ENCODE assay signal across 14 cellular contexts in genomic region chr1:98389809-98390208, GRCh38.
A peak's percentile ranks its signal among the peaks of the same experiment; 100 is the strongest.
DNase-seq lines count a peak whose midpoint lies in the region; ATAC-seq and TF ChIP-seq lines count a peak whose summit lies in the region.
"Had no signal": no experiment of that assay in that cellular context is flagged by ENCODE, and none has a peak within 500 bp of the region (broad histone marks: within the 10 kb centered on the region; RNA-seq: fewer than 3 reads in every experiment).

No MANE protein-coding gene starts in this region.

- no peaks in the 10 kb centered on the region for H3K9me3 Mint-ChIP-seq in HFFc6

- H3K36me3 ChIP-seq in ACC112 (ENCODE audit: insufficient read depth, low read length): no peaks in the 10 kb centered on the region
- no peaks in the 10 kb centered on the region for H3K36me3 ChIP-seq in aorta (ENCODE audit: control insufficient read depth in 1 of 2, insufficient read depth in 2 of 2, low read length in 1 of 2)

- H3K4me1 ChIP-seq in ACC112 (ENCODE audit: control insufficient read depth, insufficient read depth, low read length, unreplicated experiment) (peaks cover 35% of the 10 kb centered on the region), foreskin keratinocyte (peaks cover 36% of the 10 kb centered on the region), aorta (ENCODE audit: control insufficient read depth in 1 of 2, insufficient read depth in 2 of 2, low read length in 2 of 2) (no peaks in the 10 kb centered on the region)

- peak overlapping the region; percentile 16 for H2AFZ ChIP-seq in ACC112 (ENCODE audit: low read length, unreplicated experiment)

- no peak overlapping the region for H3K4me3 Mint-ChIP-seq in HFFc6
- H3K4me3 Mint-ChIP-seq: activated CD4-positive, alpha-beta memory T cell treated with anti-CD3 and anti-CD28 coated beads, Interleukin-2, amount 10 ng/mL, durations not matched to agents 7 days and 5 days had no signal

- no peaks in the 10 kb centered on the region for H3K79me2 ChIP-seq in ACC112 (ENCODE audit: control insufficient read depth, insufficient read depth, low read length, unreplicated experiment)

- no peaks in the 10 kb centered on the region for H3K36me3 Mint-ChIP-seq in HFFc6 (ENCODE audit: low read depth)

- DNase-seq in HFFc6 (peak; percentile 83), astrocyte of the spinal cord (ENCODE audit: low read depth, low spot score) (peak; percentile 87), foreskin keratinocyte (peak; percentile 38 to 67), aorta (no peak), GM19238 (ENCODE audit: insufficient read length, low spot score) (no peak), NCI-H1092 treated with DMSO at 0.1 percent for 48 hours (lab: John Stamatoyannopoulos, UW) (no peak)
- DNase-seq: activated CD4-positive, alpha-beta memory T cell treated with anti-CD3 and anti-CD28 coated beads, Interleukin-2, amount 10 ng/mL, durations not matched to agents 7 days and 5 days; activated effector memory CD4-positive, alpha-beta T cell treated with anti-CD3 and anti-CD28 coated beads, Interleukin-2, amount 50 U/mL, for 16 hours; caudate nucleus; NCI-H1436; NCI-H526 treated with DMSO at 0.1 percent for 48 hours had no signal

- ATAC-seq in foreskin keratinocyte (peak; percentile 61), HG03025 (IDR thresholded peaks at IDR 0.05; ENCODE audit: low FRiP score, unreplicated experiment) (no peak), aorta (ENCODE audit: low FRiP score) (no peak)
- ATAC-seq: A549 had no signal

- H3K27me3 ChIP-seq in ACC112 (ENCODE audit: insufficient read depth, low read length): no peaks in the 10 kb centered on the region
- H3K27me3 ChIP-seq in foreskin keratinocyte: no peaks in the 10 kb centered on the region
- H3K27me3 ChIP-seq in aorta (ENCODE audit: control insufficient read depth in 1 of 2, insufficient read depth in 2 of 2, low read length in 1 of 2): no peaks in the 10 kb centered on the region

- H3K4me3 ChIP-seq in ACC112 (ENCODE audit: low read depth, low read length) (no peak overlapping the region), astrocyte of the spinal cord (ENCODE audit: low read depth, low read length) (no peak overlapping the region), aorta (ENCODE audit: low read length in 2 of 2) (no peak overlapping the region)
- H3K4me3 ChIP-seq: A549 had no signal

- peaks cover 51% of the 10 kb centered on the region for H3K4me1 Mint-ChIP-seq in HFFc6 (ENCODE audit: low read depth)

- intact Hi-C loops in aorta (cut with DNase I): no loop called here

- H3K27ac ChIP-seq in ACC112 (ENCODE audit: low read depth, low read length) (peak overlapping the region; percentile 31), foreskin keratinocyte (no peak overlapping the region), aorta (ENCODE audit: low read depth in 1 of 2, low read length in 2 of 2) (no peak overlapping the region)
- H3K27ac ChIP-seq: A549 had no signal

- no peaks in the 10 kb centered on the region for H3K27me3 Mint-ChIP-seq in HFFc6 (ENCODE audit: insufficient read depth)
- H3K27me3 Mint-ChIP-seq: activated CD4-positive, alpha-beta memory T cell treated with anti-CD3 and anti-CD28 coated beads, Interleukin-2, amount 10 ng/mL, durations not matched to agents 7 days and 5 days had no signal

- H3K27ac Mint-ChIP-seq in HFFc6: peak overlapping the region; percentile 77
- H3K27ac Mint-ChIP-seq: activated CD4-positive, alpha-beta memory T cell treated with anti-CD3 and anti-CD28 coated beads, Interleukin-2, amount 10 ng/mL, durations not matched to agents 7 days and 5 days had no signal

- in situ Hi-C loops in astrocyte of the spinal cord (cut with HindIII; ENCODE audit: low sequenced_read_pairs): no loop called here

- H3K9me3 ChIP-seq in aorta (ENCODE audit: control insufficient read depth, low read length): no peaks in the 10 kb centered on the region
- H3K9me3 ChIP-seq: A549 had no signal

- TF ChIP-seq CTCF in HFFc6 (IDR thresholded peaks at IDR 0.05): no peak
- TF ChIP-seq CTCF in astrocyte of the spinal cord (IDR thresholded peaks at IDR 0.05; ENCODE audit: low read depth, low read length): no peak
- TF ChIP-seq CTCF in foreskin keratinocyte (conservative IDR thresholded peaks at IDR 0.05): no peak

Comparison
In these comparisons a context has a peak if more than half of its experiments do, and no peak if none do; other contexts are left out.
1. DNase-seq: peak in HFFc6 (single experiment), astrocyte of the spinal cord (single experiment) and foreskin keratinocyte (2 of 2); none in aorta (0 of 2), GM19238 (single experiment) and NCI-H1092 treated with DMSO at 0.1 percent for 48 hours (single experiment).